1 cellular context compared by ENCODE assay signal in genomic region chr16:66510711-66511614, GRCh38.
TF ChIP-seq lines count a peak whose summit lies in the region.

No MANE protein-coding gene starts in this region.

TF ChIP-seq in IMR-90, 13 proteins besides CTCF, POLR2A, EP300 and RAD21:
- TF ChIP-seq, protein P1, sequence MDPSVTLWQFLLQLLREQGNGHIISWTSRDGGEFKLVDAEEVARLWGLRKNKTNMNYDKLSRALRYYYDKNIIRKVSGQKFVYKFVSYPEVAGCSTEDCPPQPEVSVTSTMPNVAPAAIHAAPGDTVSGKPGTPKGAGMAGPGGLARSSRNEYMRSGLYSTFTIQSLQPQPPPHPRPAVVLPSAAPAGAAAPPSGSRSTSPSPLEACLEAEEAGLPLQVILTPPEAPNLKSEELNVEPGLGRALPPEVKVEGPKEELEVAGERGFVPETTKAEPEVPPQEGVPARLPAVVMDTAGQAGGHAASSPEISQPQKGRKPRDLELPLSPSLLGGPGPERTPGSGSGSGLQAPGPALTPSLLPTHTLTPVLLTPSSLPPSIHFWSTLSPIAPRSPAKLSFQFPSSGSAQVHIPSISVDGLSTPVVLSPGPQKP (IDR thresholded peaks at IDR 0.05; ENCODE audit: borderline replicate concordance, low read depth, low read length) = no peak
- peak; percentile 97 for TF ChIP-seq MAFK (IDR thresholded peaks at IDR 0.05; ENCODE audit: low read depth, low read length)
